In genomic region chr19:52069653-52070052, GRCh38 we compare ENCODE assay signal across 1 cellular context.
TF ChIP-seq lines count a peak whose summit lies in the region.

No MANE protein-coding gene starts in this region.

TF ChIP-seq in HepG2, 621 proteins besides CTCF, POLR2A, EP300 and RAD21:
- TF ChIP-seq STAT6 (CRISPR knock-in tag; IDR thresholded peaks at IDR 0.05; ENCODE audit: borderline replicate concordance) (no peak), ZNF530 (CRISPR knock-in tag; IDR thresholded peaks at IDR 0.05; ENCODE audit: low read depth) (no peak), PRDM15 (CRISPR knock-in tag; IDR thresholded peaks at IDR 0.05) (peak; percentile 52; the same call in 1 of the 2 replicates), ATM (IDR thresholded peaks at IDR 0.05; ENCODE audit: borderline replicate concordance) (no peak)
